ENCODE assay signal across 8 cellular contexts in genomic region chr21:46604975-46605758, GRCh38. TPM values are rescaled to one million over a fixed set of nuclear protein-coding genes. Genes with fewer than 3 reads are reported as not detected.
DNase-seq lines count a peak whose midpoint lies in the region; ATAC-seq and TF ChIP-seq lines count a peak whose summit lies in the region.

TSS of gene S100B (minus strand) at chr21:46605082. CDS start at chr21:46602415, 2,667 bp downstream.

- H3K4me2 ChIP-seq in neural progenitor cell (no peak within 1 kb of the TSS), PC-9 (no peak within 1 kb of the TSS)

- H3K27me3 ChIP-seq in CD4-positive, CD25-positive, alpha-beta regulatory T cell (ENCODE audit: control insufficient read depth, insufficient read depth, low read length) = no peaks in the 10 kb centered on the region
- no peaks in the 10 kb centered on the region for H3K27me3 ChIP-seq in neural progenitor cell
- no peaks in the 10 kb centered on the region; the same call in 1 of the 2 replicates for H3K27me3 ChIP-seq in PC-9 (ENCODE audit: insufficient read depth, low read depth)

- H3K4me3 ChIP-seq in CD4-positive, CD25-positive, alpha-beta regulatory T cell (ENCODE audit: low read depth, low read length) = no peak within 1 kb of the TSS
- H3K4me3 ChIP-seq in neural progenitor cell (no peak within 1 kb of the TSS), PC-9 (no peak within 1 kb of the TSS)

- peaks cover 17% of the 10 kb centered on the region for H3K4me1 ChIP-seq in CD4-positive, CD25-positive, alpha-beta regulatory T cell (ENCODE audit: control insufficient read depth, insufficient read depth, low read length, poor library complexity, severe bottlenecking)
- H3K4me1 ChIP-seq in neural progenitor cell (peaks cover 22% of the 10 kb centered on the region), PC-9 (replicated peaks; ENCODE audit: insufficient read depth) (no peaks in the 10 kb centered on the region)

- peaks cover 10% of the 10 kb centered on the region for H3F3A ChIP-seq in neural progenitor cell (ENCODE audit: low read depth)
- no peaks in the 10 kb centered on the region for H3F3A ChIP-seq in PC-9 (ENCODE audit: insufficient read depth, low read depth)

- H3K9me3 ChIP-seq in CD4-positive, CD25-positive, alpha-beta regulatory T cell (ENCODE audit: control insufficient read depth in 2 of 2, low read length in 2 of 2) = peaks cover 0 to 1% of the 10 kb centered on the region in 2 experiments
- H3K9me3 ChIP-seq in neural progenitor cell (ENCODE audit: low read depth) (no peaks in the 10 kb centered on the region), PC-9 (ENCODE audit: insufficient read depth, low read depth) (no peaks in the 10 kb centered on the region)

- peaks cover 0 to 24% (median 13%) of the 10 kb centered on the region in 4 donors for H3K4me1 Mint-ChIP-seq in CD4-positive, CD25-positive, alpha-beta regulatory T cell
- H3K4me1 Mint-ChIP-seq in neural progenitor cell = peaks cover 55% of the 10 kb centered on the region

- H3K36me3 Mint-ChIP-seq in CD4-positive, CD25-positive, alpha-beta regulatory T cell = no peaks in the 10 kb centered on the region
- H3K36me3 Mint-ChIP-seq in neural progenitor cell = peaks cover 3% of the 10 kb centered on the region

- no peaks in the 10 kb centered on the region for H3K9me2 ChIP-seq in PC-9 (ENCODE audit: insufficient read depth)

- CTCF ChIA-PET in PC-9 (lab: Charles Lee) = no interaction called here

- H3K36me3 ChIP-seq in CD4-positive, CD25-positive, alpha-beta regulatory T cell (ENCODE audit: control insufficient read depth, insufficient read depth, low read length) = no peaks in the 10 kb centered on the region
- H3K36me3 ChIP-seq in neural progenitor cell (no peaks in the 10 kb centered on the region), PC-9 (ENCODE audit: low read depth) (no peaks in the 10 kb centered on the region)

- DNase-seq in CD4-positive, CD25-positive, alpha-beta regulatory T cell = peak in 1 of 3 donors; percentile 14
- DNase-seq in NCI-H2227 treated with DMSO at 0.1 percent for 48 hours (lab: John Stamatoyannopoulos, UW) = peak; percentile 28
- peak; percentile 59 for DNase-seq in ecto neural progenitor cell (ENCODE audit: low spot score)
- peak; percentile 41 for DNase-seq in neural progenitor cell (ENCODE audit: low spot score)
- no peak for DNase-seq in PC-9

- H3K9ac ChIP-seq in neural progenitor cell = no peak within 1 kb of the TSS

- TF ChIP-seq CTCF in neural progenitor cell (IDR thresholded peaks at IDR 0.05) = no peak
- TF ChIP-seq CTCF in PC-9 (conservative IDR thresholded peaks at IDR 0.05) = no peak

- POLR2A ChIA-PET in PC-9 (lab: Charles Lee; ENCODE audit: unreplicated experiment) = no interaction called here

- intact Hi-C loops in PC-9 (cut with micrococcal nuclease; ENCODE audit: unreplicated experiment) = no loop called here

- H4K20me1 ChIP-seq in neural progenitor cell (ENCODE audit: low read depth) (no peaks in the 10 kb centered on the region), PC-9 (ENCODE audit: insufficient read depth) (no peaks in the 10 kb centered on the region)

- H3K79me2 ChIP-seq in neural progenitor cell (ENCODE audit: low read depth) (no peaks in the 10 kb centered on the region), PC-9 (ENCODE audit: low read depth) (no peaks in the 10 kb centered on the region)

- no peak within 1 kb of the TSS for H3K27ac ChIP-seq in CD4-positive, CD25-positive, alpha-beta regulatory T cell (ENCODE audit: insufficient read depth, low read length, poor library complexity, severe bottlenecking)
- H3K27ac ChIP-seq in neural progenitor cell (no peak within 1 kb of the TSS), PC-9 (no peak within 1 kb of the TSS)

- H2AFZ ChIP-seq in neural progenitor cell (replicated peaks) = peak within 1 kb of the TSS; percentile 71
- H2AFZ ChIP-seq in PC-9 = no peak within 1 kb of the TSS

- BruUV-seq in PC-9 (replicated peaks; lab: Mats Ljungman, UMichigan) = no TSS peak

- ATAC-seq in CD4-positive, CD25-positive, alpha-beta regulatory T cell (ENCODE audit: low read depth in 2 of 2) = no peak
- no peak for ATAC-seq in GM18517 (IDR thresholded peaks at IDR 0.05; ENCODE audit: unreplicated experiment)
- no peak for ATAC-seq in HG02610 (IDR thresholded peaks at IDR 0.05; ENCODE audit: unreplicated experiment)
- ATAC-seq in HG03439 (IDR thresholded peaks at IDR 0.05; ENCODE audit: unreplicated experiment) = no peak

- H3K9me3 Mint-ChIP-seq in CD4-positive, CD25-positive, alpha-beta regulatory T cell = peaks cover 0 to 3% (median 0%) of the 10 kb centered on the region in 7 donors
- H3K9me3 Mint-ChIP-seq in neural progenitor cell = peaks cover 17% of the 10 kb centered on the region

- no peaks in the 10 kb centered on the region for H3K27me3 Mint-ChIP-seq in CD4-positive, CD25-positive, alpha-beta regulatory T cell
- peaks cover 7% of the 10 kb centered on the region for H3K27me3 Mint-ChIP-seq in neural progenitor cell (ENCODE audit: insufficient read depth, low read depth)

- H3K27ac Mint-ChIP-seq in CD4-positive, CD25-positive, alpha-beta regulatory T cell = peak within 1 kb of the TSS; percentile 25 to 71 (median 48)
- peak within 1 kb of the TSS; percentile 94 for H3K27ac Mint-ChIP-seq in neural progenitor cell

- peak within 1 kb of the TSS in 1 of 4 donors; percentile 56 for H3K4me3 Mint-ChIP-seq in CD4-positive, CD25-positive, alpha-beta regulatory T cell
- peak within 1 kb of the TSS; percentile 53 for H3K4me3 Mint-ChIP-seq in neural progenitor cell

RNA-seq across cellular contexts. Expression of gene S100B, which starts in this region (rescaled TPM):
- total RNA-seq in CD4-positive, CD25-positive, alpha-beta regulatory T cell = not detected
- polyA plus RNA-seq in CD4-positive, CD25-positive, alpha-beta regulatory T cell = under 1 TPM in 1 of 4 donors, not detected in 3; 0.54 TPM
- total RNA-seq in neural progenitor cell (ENCODE audit: low replicate concordance) (0.60 and 1.0 TPM in 2 replicates), PC-9 (2021) (not detected in 2 replicates)

Comparison
In these comparisons a context has a peak if more than half of its experiments do, and no peak if none do; other contexts are left out.
1. DNase-seq: peak in NCI-H2227 treated with DMSO at 0.1 percent for 48 hours (single experiment), ecto neural progenitor cell (single experiment) and neural progenitor cell (single experiment); none in PC-9 (0 of 2).